In genomic region chr9:35564658-35565061, GRCh38 we compare ENCODE assay signal across 17 cellular contexts. TPM values are rescaled to one million over a fixed set of nuclear protein-coding genes. Genes with fewer than 3 reads are reported as not detected.
A peak's percentile ranks its signal among the peaks of the same experiment; 100 is the strongest.
DNase-seq lines count a peak whose midpoint lies in the region; ATAC-seq lines count a peak whose summit lies in the region.
"Had no signal": no experiment of that assay in that cellular context is flagged by ENCODE, and none has a peak within 500 bp of the region (broad histone marks: within the 10 kb centered on the region; RNA-seq: fewer than 3 reads in every experiment).

No MANE protein-coding gene starts in this region.

- H3K27ac Mint-ChIP-seq in central memory CD8-positive, alpha-beta T cell (ENCODE audit: low read depth): peak overlapping the region; percentile 23
- H3K27ac Mint-ChIP-seq in stimulated activated memory B cell treated with anti-CD40 and anti-IgM and Interleukin-4, amounts not matched to agents 10 μg/mL and 1 μg/mL and 100 μg/mL, for 72 hours: no peak overlapping the region

- H3K4me3 Mint-ChIP-seq in central memory CD8-positive, alpha-beta T cell: no peak overlapping the region
- H3K4me3 Mint-ChIP-seq in stimulated activated memory B cell treated with anti-CD40 and anti-IgM and Interleukin-4, amounts not matched to agents 10 μg/mL and 1 μg/mL and 100 μg/mL, for 72 hours: no peak overlapping the region
- H3K4me3 Mint-ChIP-seq: stimulated activated naive CD8-positive, alpha-beta T cell treated with anti-CD3 and anti-CD28 coated beads, Interleukin-15, Interleukin-2, amounts not matched to agents 100 ng/mL and 50 ng/mL, for 24 hours had no signal

- intact Hi-C loops in left cardiac atrium (cut with DNase I): loop anchor here in 1 of 2 donors (10.0 kb wide), 1 partner anchor 160 kb away; no protein-coding TSS in a partner anchor

- no peak overlapping the region for H3K9ac ChIP-seq in rectal smooth muscle tissue (ENCODE audit: low read length)

- H3K27ac ChIP-seq in rectal smooth muscle tissue (ENCODE audit: low read depth, low read length): peak overlapping the region; percentile 27

- H3K27me3 ChIP-seq in rectal smooth muscle tissue (ENCODE audit: control insufficient read depth, insufficient read depth, low read length): no peaks in the 10 kb centered on the region
- H3K27me3 ChIP-seq: vagina had no signal

- no peaks in the 10 kb centered on the region for H3K27me3 Mint-ChIP-seq in central memory CD8-positive, alpha-beta T cell
- H3K27me3 Mint-ChIP-seq in stimulated activated memory B cell treated with anti-CD40 and anti-IgM and Interleukin-4, amounts not matched to agents 10 μg/mL and 1 μg/mL and 100 μg/mL, for 72 hours: no peaks in the 10 kb centered on the region
- H3K27me3 Mint-ChIP-seq: stimulated activated naive CD8-positive, alpha-beta T cell treated with anti-CD3 and anti-CD28 coated beads, Interleukin-15, Interleukin-2, amounts not matched to agents 100 ng/mL and 50 ng/mL, for 24 hours had no signal

- peaks cover 2% of the 10 kb centered on the region for H3K4me1 Mint-ChIP-seq in central memory CD8-positive, alpha-beta T cell
- H3K4me1 Mint-ChIP-seq in stimulated activated memory B cell treated with anti-CD40 and anti-IgM and Interleukin-4, amounts not matched to agents 10 μg/mL and 1 μg/mL and 100 μg/mL, for 72 hours: peaks cover 22% of the 10 kb centered on the region

- peak; percentile 29 for DNase-seq in AG08395 (ENCODE audit: low spot score)
- no peak for DNase-seq in central memory CD8-positive, alpha-beta T cell (ENCODE audit: low spot score in 2 of 2)
- no peak for DNase-seq in left cardiac atrium
- no peak for DNase-seq in stimulated activated naive CD4-positive, alpha-beta T cell (lab: John Stamatoyannopoulos, UW)
- DNase-seq: activated CD4-positive, alpha-beta T cell treated with anti-CD3 and anti-CD28 coated beads, Interleukin-2, amount 50 U/mL, for 4 hours; foreskin melanocyte; MM.1S; NCI-H1436 treated with DMSO at 0.1 percent for 48 hours; NCI-H526 treated with DMSO at 0.1 percent for 48 hours; retina had no signal

- H3K36me3 ChIP-seq in rectal smooth muscle tissue (ENCODE audit: control insufficient read depth, insufficient read depth, low read length): no peaks in the 10 kb centered on the region
- H3K36me3 ChIP-seq: vagina had no signal

- no peaks in the 10 kb centered on the region for H3K9me3 Mint-ChIP-seq in central memory CD8-positive, alpha-beta T cell
- no peaks in the 10 kb centered on the region for H3K9me3 Mint-ChIP-seq in stimulated activated memory B cell treated with anti-CD40 and anti-IgM and Interleukin-4, amounts not matched to agents 10 μg/mL and 1 μg/mL and 100 μg/mL, for 72 hours
- H3K9me3 Mint-ChIP-seq: stimulated activated naive CD8-positive, alpha-beta T cell treated with anti-CD3 and anti-CD28 coated beads, Interleukin-15, Interleukin-2, amounts not matched to agents 100 ng/mL and 50 ng/mL, for 24 hours had no signal

- peaks cover 15% of the 10 kb centered on the region for H3K4me1 ChIP-seq in rectal smooth muscle tissue (ENCODE audit: control insufficient read depth, insufficient read depth, low read length)
- H3K4me1 ChIP-seq: A549 had no signal

- H3K4me3 ChIP-seq in rectal smooth muscle tissue (ENCODE audit: low read length): no peak overlapping the region
- H3K4me3 ChIP-seq: A549 had no signal

- H3K36me3 Mint-ChIP-seq in central memory CD8-positive, alpha-beta T cell (ENCODE audit: insufficient read depth): peaks cover 1% of the 10 kb centered on the region
- peaks cover 8% of the 10 kb centered on the region for H3K36me3 Mint-ChIP-seq in stimulated activated memory B cell treated with anti-CD40 and anti-IgM and Interleukin-4, amounts not matched to agents 10 μg/mL and 1 μg/mL and 100 μg/mL, for 72 hours

- no peak for ATAC-seq in central memory CD8-positive, alpha-beta T cell (replicated peaks; ENCODE audit: extremely low read depth, poor library complexity, severe bottlenecking)
- peak; percentile 16 to 69 for ATAC-seq in left cardiac atrium
- ATAC-seq in HG03280 (IDR thresholded peaks at IDR 0.05; ENCODE audit: unreplicated experiment): no peak
- no peak for ATAC-seq in stimulated activated memory B cell treated with anti-CD40 and anti-IgM and Interleukin-4, amounts not matched to agents 10 μg/mL and 1 μg/mL and 100 μg/mL, for 72 hours
- no peak for ATAC-seq in HG02571 (IDR thresholded peaks at IDR 0.05; ENCODE audit: unreplicated experiment)

RNA-seq across cellular contexts. Expression of gene TESK1, which starts 40.4 kb away (rescaled TPM):
- total RNA-seq in left cardiac atrium: 10 to 100 TPM; 30.7 to 31.9 TPM

RNA-seq across cellular contexts. Expression of gene CD72, which starts 53.6 kb away (rescaled TPM):
- 1 to 10 TPM in 1 of 2 donors, under 1 TPM in 1; 0.97 to 1.6 TPM for total RNA-seq in left cardiac atrium

Comparison
In these comparisons a context has a peak if more than half of its experiments do, and no peak if none do; other contexts are left out.
1. ATAC-seq: peak in left cardiac atrium (2 of 2); none in central memory CD8-positive, alpha-beta T cell (single experiment), HG03280 (single experiment), stimulated activated memory B cell treated with anti-CD40 and anti-IgM and Interleukin-4, amounts not matched to agents 10 μg/mL and 1 μg/mL and 100 μg/mL, for 72 hours (single experiment) and HG02571 (single experiment).